ENCODE assay signal across 8 cellular contexts in the genomic region with DNA sequence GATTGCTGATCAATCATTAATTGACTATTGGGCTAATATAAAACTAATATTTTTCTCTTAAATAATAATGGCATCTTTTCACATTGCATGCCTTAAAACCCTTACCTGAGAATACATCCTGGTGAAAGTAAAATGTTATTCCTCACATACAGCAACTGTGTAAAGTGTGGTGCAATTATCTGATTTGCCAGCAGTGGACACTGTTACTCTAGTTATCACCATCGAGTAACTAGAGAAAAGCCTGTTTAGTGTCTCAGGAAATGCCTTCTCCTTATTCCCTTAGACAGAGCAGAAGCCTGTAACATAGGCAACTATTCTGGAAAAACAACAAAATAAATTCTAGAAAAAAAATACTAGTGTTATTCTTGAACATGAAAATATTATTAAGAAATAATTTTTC.
DNase-seq lines count a peak whose midpoint lies in the region; ATAC-seq, FAIRE-seq and TF ChIP-seq lines count a peak whose summit lies in the region.

No MANE protein-coding gene starts in this region.

- no peaks in the 10 kb centered on the region for H3K4me1 ChIP-seq in Caco-2
- peaks cover 0 to 7% (median 0%) of the 10 kb centered on the region in 12 donors for H3K4me1 ChIP-seq in heart left ventricle

- no peak overlapping the region for H3K27ac Mint-ChIP-seq in Caco-2 (ENCODE audit: unreplicated experiment)

- no peaks in the 10 kb centered on the region for H3K9me3 Mint-ChIP-seq in Caco-2 (ENCODE audit: unreplicated experiment)

- no peaks in the 10 kb centered on the region for H3K36me3 Mint-ChIP-seq in Caco-2 (ENCODE audit: insufficient read depth, unreplicated experiment)

- H3K4me1 Mint-ChIP-seq in Caco-2 (ENCODE audit: low read depth, unreplicated experiment) = no peaks in the 10 kb centered on the region

- H3K36me3 ChIP-seq in Caco-2 (ENCODE audit: control insufficient read depth, insufficient read depth, low read length) (no peaks in the 10 kb centered on the region), MG63 (no peaks in the 10 kb centered on the region), heart left ventricle (no peaks in the 10 kb centered on the region)

- intact Hi-C loops in Caco-2 (cut with micrococcal nuclease; ENCODE audit: unreplicated experiment) = loop anchor here (1.0 kb wide), 2 partner anchors 515 to 614 kb away; no protein-coding TSS in a partner anchor
- intact Hi-C loops in heart left ventricle (cut with DNase I) = loop anchor here (1.0 to 10.0 kb wide), 16 partner anchors 73 to 614 kb away; partner anchors contain the start of gene FGF14 (in 1 of the 10)

- no peaks in the 10 kb centered on the region for H3K27me3 ChIP-seq in Caco-2 (replicated peaks; ENCODE audit: control insufficient read depth, insufficient read depth, low read length)
- no peaks in the 10 kb centered on the region for H3K27me3 ChIP-seq in MG63
- no peaks in the 10 kb centered on the region for H3K27me3 ChIP-seq in heart left ventricle

- BruUV-seq in Caco-2 (replicated peaks; lab: Mats Ljungman, UMichigan) = no TSS peak

- POLR2A ChIA-PET in Caco-2 (lab: Charles Lee) = no interaction called here

- H3K27me3 Mint-ChIP-seq in Caco-2 (ENCODE audit: insufficient read depth, unreplicated experiment) = peaks cover 3% of the 10 kb centered on the region

- no peak for TF ChIP-seq POLR2A in heart left ventricle (IDR thresholded peaks at IDR 0.05)

- DNase-seq in Caco-2 (peak in 1 of 2 experiments; percentile 39), MG63 (peak; percentile 3), heart left ventricle (peak in 2 of 5 donors; percentile 23 to 25), superior temporal gyrus (ENCODE audit: extremely low spot score) (peak; percentile 87), GM19239 (ENCODE audit: insufficient read length, low spot score) (no peak), retina (no peak)

- peak; percentile 30 to 78 for TF ChIP-seq CTCF in Caco-2 (IDR thresholded peaks at IDR 0.05; ENCODE audit: insufficient read depth in 1 of 2, low read depth in 1 of 2, low read length in 1 of 2, severe bottlenecking in 1 of 2, unreplicated experiment in 1 of 2)
- peak; percentile 54 to 85 (median 78) for TF ChIP-seq CTCF in heart left ventricle (IDR thresholded peaks at IDR 0.05)

- WGBS in heart left ventricle, 4 donors = 0% methylated on average over 1 of the region's 1 CpG

- no peak overlapping the region for H3K27ac ChIP-seq in heart left ventricle

- ATAC-seq in GM21423 (IDR thresholded peaks at IDR 0.05; ENCODE audit: unreplicated experiment) = peak; percentile 49
- peak; percentile 97 for ATAC-seq in SK-N-SH treated with all-trans-retinoic acid at 6 μM for 48 hours
- ATAC-seq in heart left ventricle = peak in 3 of 4 donors; percentile 88 to 94 (median 88)

- CTCF ChIA-PET in Caco-2 (lab: Charles Lee) = interaction anchor here (0.6 to 0.9 kb wide), 3 partner anchors 52 to 508 kb away, joined by 3 read pairs; no protein-coding TSS in a partner anchor

- H3K4me3 Mint-ChIP-seq in Caco-2 (ENCODE audit: unreplicated experiment) = no peak overlapping the region

- no peak for FAIRE-seq in GM19239 (lab: Jason Lieb, UNC)

- no peak overlapping the region for H3K4me3 ChIP-seq in Caco-2 (ENCODE audit: low read depth, low read length)
- H3K4me3 ChIP-seq in MG63 = no peak overlapping the region
- no peak overlapping the region for H3K4me3 ChIP-seq in heart left ventricle

- no peaks in the 10 kb centered on the region for H3K9me3 ChIP-seq in Caco-2
- no peaks in the 10 kb centered on the region for H3K9me3 ChIP-seq in MG63
- H3K9me3 ChIP-seq in heart left ventricle = no peaks in the 10 kb centered on the region

TF ChIP-seq in SK-N-SH treated with all-trans-retinoic acid at 6 μM for 48 hours, 23 proteins besides CTCF, POLR2A, EP300 and RAD21:
- TF ChIP-seq PPARA (CRISPR knock-in tag; IDR thresholded peaks at IDR 0.05; ENCODE audit: borderline replicate concordance) (no peak), TCF4 (CRISPR knock-in tag; IDR thresholded peaks at IDR 0.05; ENCODE audit: borderline replicate concordance) (peak; percentile 35; the same call in 1 of the 2 replicates)
TF ChIP-seq in SK-N-SH treated with all-trans-retinoic acid at 6 μM for 48 hours: peak in this region for 1.

Comparison
In these comparisons a context has a peak if more than half of its experiments do, and no peak if none do; other contexts are left out.
1. DNase-seq: peak in MG63 (single experiment) and superior temporal gyrus (single experiment); none in GM19239 (single experiment) and retina (single experiment).
2. Peak in every context shown above with its lines, with median percentiles within 50 percentile points of each other: ATAC-seq.